Comparison of ENCODE assay signal across 8 cellular contexts in genomic region chr16:2251281-2252111, GRCh38. TPM values are rescaled to one million over a fixed set of nuclear protein-coding genes. Genes with fewer than 3 reads are reported as not detected.
A peak's percentile ranks its signal among the peaks of the same experiment; 100 is the strongest.
DNase-seq lines count a peak whose midpoint lies in the region; ATAC-seq, FAIRE-seq and TF ChIP-seq lines count a peak whose summit lies in the region.

Gene ECI1, minus strand, starts transcription at chr16:2251587. Its CDS starts 21 bp downstream, at chr16:2251566.

- no peaks in the 10 kb centered on the region for H3K9me3 ChIP-seq in right lobe of liver

- ATAC-seq in HG03457 (IDR thresholded peaks at IDR 0.05; ENCODE audit: unreplicated experiment) (peak; percentile 75), right lobe of liver (peak; percentile 96 to 98 (median 96))

- H3K27me3 ChIP-seq in dorsolateral prefrontal cortex (no peaks in the 10 kb centered on the region), right lobe of liver (no peaks in the 10 kb centered on the region)

- peak; percentile 94 for FAIRE-seq in GM19239 (lab: Jason Lieb, UNC)

- peak within 1 kb of the TSS; percentile 44 to 97 (median 92) for H3K27ac ChIP-seq in dorsolateral prefrontal cortex
- H3K27ac ChIP-seq in right lobe of liver: peak within 1 kb of the TSS; percentile 64 to 93 (median 76)

- intact Hi-C loops in dorsolateral prefrontal cortex (cut with DNase I): loop anchor here (2.0 to 5.0 kb wide), 2 partner anchors 29 to 44 kb away; partner anchors contain the start of genes MLST8 (in 2 of the 2) and E4F1 (in 1 of the 2)
- intact Hi-C loops in right lobe of liver (cut with DNase I): no loop called here

- peak; percentile 26 to 95 (median 89) for DNase-seq in C1 segment of cervical spinal cord (lab: John Stamatoyannopoulos, UW)
- peak; percentile 100 for DNase-seq in GM19239 (ENCODE audit: insufficient read length, low spot score)
- peak; percentile 97 for DNase-seq in NCI-H69 (lab: John Stamatoyannopoulos, UW)
- DNase-seq in activated CD4-positive, alpha-beta T cell treated with anti-CD3 and anti-CD28 coated beads, Interleukin-2, amount 50 U/mL, for 48 hours: peak; percentile 90 to 92
- peak; percentile 86 to 96 (median 90) for DNase-seq in dorsolateral prefrontal cortex
- DNase-seq in right lobe of liver: peak; percentile 98 to 99 (median 98)
- DNase-seq in stimulated activated CD4-positive, alpha-beta T cell treated with anti-CD3 and anti-CD28 coated beads, Interleukin-4, amount 100 ng/mL, for 4 hours: peak; percentile 74 to 75

- peak; percentile 92 for TF ChIP-seq POLR2A in right lobe of liver (IDR thresholded peaks at IDR 0.05)

- H3K36me3 ChIP-seq in right lobe of liver: peaks cover 4 to 31% (median 12%) of the 10 kb centered on the region in 4 donors

- H3K4me3 ChIP-seq in dorsolateral prefrontal cortex: peak within 1 kb of the TSS; percentile 55 to 90 (median 74)
- peak within 1 kb of the TSS; percentile 69 to 88 (median 74) for H3K4me3 ChIP-seq in right lobe of liver

- 3% methylated on average over 8 of the region's 90 CpGs for WGBS in right lobe of liver (ENCODE audit: insufficient coverage, low coverage, low lambda C conversion rate, missing lambda C conversion rate)

- peak; percentile 22 to 91 (median 79) for TF ChIP-seq CTCF in dorsolateral prefrontal cortex (IDR thresholded peaks at IDR 0.05 in 54 of 56, conservative IDR thresholded peaks at IDR 0.05 in 2 of 56; ENCODE audit: low read depth in 1 of 56, partially characterized antibody in 56 of 56)
- peak; percentile 74 to 88 (median 84) for TF ChIP-seq CTCF in right lobe of liver (IDR thresholded peaks at IDR 0.05)

- H3K4me1 ChIP-seq in right lobe of liver: peaks cover 0 to 48% (median 10%) of the 10 kb centered on the region in 4 donors

RNA-seq across cellular contexts. Expression of gene ECI1, which starts in this region (rescaled TPM):
- total RNA-seq in dorsolateral prefrontal cortex: 10 to 100 TPM; 24.9 to 65.0 (median 34.8) TPM
- total RNA-seq in right lobe of liver: 100 to 1,000 TPM in 2 of 6 experiments, 10 to 100 TPM in 4; 68.1 to 150 (median 85.5) TPM

Comparison
In these comparisons a context has a peak if more than half of its experiments do, and no peak if none do; other contexts are left out.
1. Peak in every context shown above with its lines: DNase-seq, ATAC-seq, H3K4me3 ChIP-seq and H3K27ac ChIP-seq.
2. intact Hi-C loops: an anchor here in dorsolateral prefrontal cortex (2.0 to 5.0 kb wide); none called in right lobe of liver.